Comparison of ENCODE assay signal across 1 cellular context in the genomic region with DNA sequence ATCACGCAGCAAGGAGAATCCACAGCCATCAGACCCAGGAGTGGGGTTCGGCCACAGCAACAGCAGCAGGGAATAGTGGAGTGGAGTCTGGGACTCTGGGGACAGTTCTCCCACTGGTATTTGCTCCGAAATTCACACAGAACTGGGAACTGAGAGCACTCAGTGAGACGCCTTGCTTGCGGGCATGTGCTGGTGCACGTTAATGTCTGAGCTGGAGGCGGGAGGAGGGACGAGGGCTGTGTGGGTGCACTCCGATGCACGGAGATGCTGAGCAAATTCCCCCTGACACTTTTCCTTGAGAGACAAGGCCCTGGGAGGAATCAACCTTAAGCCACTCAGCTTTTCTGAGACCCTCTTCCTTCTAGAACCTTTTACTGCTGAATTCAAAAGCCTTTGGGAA.
TF ChIP-seq lines count a peak whose summit lies in the region.

No MANE protein-coding gene starts in this region.

TF ChIP-seq in GM12878, 131 proteins besides CTCF, POLR2A, EP300 and RAD21 (continued from another document):
- TF ChIP-seq, protein P1, sequence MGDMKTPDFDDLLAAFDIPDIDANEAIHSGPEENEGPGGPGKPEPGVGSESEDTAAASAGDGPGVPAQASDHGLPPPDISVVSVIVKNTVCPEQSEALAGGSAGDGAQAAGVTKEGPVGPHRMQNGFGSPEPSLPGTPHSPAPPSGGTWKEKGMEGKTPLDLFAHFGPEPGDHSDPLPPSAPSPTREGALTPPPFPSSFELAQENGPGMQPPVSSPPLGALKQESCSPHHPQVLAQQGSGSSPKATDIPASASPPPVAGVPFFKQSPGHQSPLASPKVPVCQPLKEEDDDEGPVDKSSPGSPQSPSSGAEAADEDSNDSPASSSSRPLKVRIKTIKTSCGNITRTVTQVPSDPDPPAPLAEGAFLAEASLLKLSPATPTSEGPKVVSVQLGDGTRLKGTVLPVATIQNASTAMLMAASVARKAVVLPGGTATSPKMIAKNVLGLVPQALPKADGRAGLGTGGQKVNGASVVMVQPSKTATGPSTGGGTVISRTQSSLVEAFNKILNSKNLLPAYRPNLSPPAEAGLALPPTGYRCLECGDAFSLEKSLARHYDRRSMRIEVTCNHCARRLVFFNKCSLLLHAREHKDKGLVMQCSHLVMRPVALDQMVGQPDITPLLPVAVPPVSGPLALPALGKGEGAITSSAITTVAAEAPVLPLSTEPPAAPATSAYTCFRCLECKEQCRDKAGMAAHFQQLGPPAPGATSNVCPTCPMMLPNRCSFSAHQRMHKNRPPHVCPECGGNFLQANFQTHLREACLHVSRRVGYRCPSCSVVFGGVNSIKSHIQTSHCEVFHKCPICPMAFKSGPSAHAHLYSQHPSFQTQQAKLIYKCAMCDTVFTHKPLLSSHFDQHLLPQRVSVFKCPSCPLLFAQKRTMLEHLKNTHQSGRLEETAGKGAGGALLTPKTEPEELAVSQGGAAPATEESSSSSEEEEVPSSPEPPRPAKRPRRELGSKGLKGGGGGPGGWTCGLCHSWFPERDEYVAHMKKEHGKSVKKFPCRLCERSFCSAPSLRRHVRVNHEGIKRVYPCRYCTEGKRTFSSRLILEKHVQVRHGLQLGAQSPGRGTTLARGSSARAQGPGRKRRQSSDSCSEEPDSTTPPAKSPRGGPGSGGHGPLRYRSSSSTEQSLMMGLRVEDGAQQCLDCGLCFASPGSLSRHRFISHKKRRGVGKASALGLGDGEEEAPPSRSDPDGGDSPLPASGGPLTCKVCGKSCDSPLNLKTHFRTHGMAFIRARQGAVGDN (IDR thresholded peaks at IDR 0.05): 0 out of 2 replicates have a peak, but pooled peaks have one; percentile 38
- TF ChIP-seq BHLHE40 (IDR thresholded peaks at IDR 0.05; ENCODE audit: borderline replicate concordance in 1 of 2, low read depth in 2 of 2, low read length in 1 of 2): peak in 1 of 2 experiments; percentile 19; a peak in 1 of 4 replicates
- 0 out of 2 replicates have a peak, but pooled peaks have one; percentile 2 for TF ChIP-seq SPI1 (IDR thresholded peaks at IDR 0.05; ENCODE audit: borderline replicate concordance, insufficient read depth, low read depth, low read length)
